9 cellular contexts compared by ENCODE assay signal in the genomic region with DNA sequence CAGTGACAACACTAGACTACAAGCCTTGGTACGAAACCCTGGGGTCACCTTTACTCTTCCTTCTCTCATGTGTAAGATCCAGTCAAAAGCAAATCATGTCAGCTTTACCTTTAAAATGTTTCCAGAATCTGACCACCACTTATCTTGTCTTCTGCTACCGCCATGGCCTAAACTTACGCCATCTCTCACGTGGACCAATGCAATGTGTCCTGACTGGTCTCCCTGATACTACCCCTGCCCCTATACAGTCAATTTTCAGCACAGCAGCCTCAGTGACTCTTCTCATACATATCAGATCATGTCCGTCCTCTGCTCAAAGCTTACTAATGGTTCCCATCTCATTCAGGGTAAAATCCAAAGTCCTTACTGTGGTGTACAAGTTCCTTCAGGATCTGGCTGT.
"Had no signal": no experiment of that assay in that cellular context is flagged by ENCODE, and none has a peak within 500 bp of the region (broad histone marks: within the 10 kb centered on the region; RNA-seq: fewer than 3 reads in every experiment).

No MANE protein-coding gene starts in this region.

- H3K27ac ChIP-seq: HL-60, KMS-11 had no signal

- DNase-seq: GOT3, H9, HCEC 1CT, Karpas-422 had no signal

- H3K4me2 ChIP-seq: KMS-11 had no signal

- ATAC-seq: HepG2, K562 had no signal

- H3K4me3 ChIP-seq: K562 had no signal

- FAIRE-seq: H54, HepG2, K562 had no signal

- H3K9ac ChIP-seq: KMS-11 had no signal
